In the genomic region with DNA sequence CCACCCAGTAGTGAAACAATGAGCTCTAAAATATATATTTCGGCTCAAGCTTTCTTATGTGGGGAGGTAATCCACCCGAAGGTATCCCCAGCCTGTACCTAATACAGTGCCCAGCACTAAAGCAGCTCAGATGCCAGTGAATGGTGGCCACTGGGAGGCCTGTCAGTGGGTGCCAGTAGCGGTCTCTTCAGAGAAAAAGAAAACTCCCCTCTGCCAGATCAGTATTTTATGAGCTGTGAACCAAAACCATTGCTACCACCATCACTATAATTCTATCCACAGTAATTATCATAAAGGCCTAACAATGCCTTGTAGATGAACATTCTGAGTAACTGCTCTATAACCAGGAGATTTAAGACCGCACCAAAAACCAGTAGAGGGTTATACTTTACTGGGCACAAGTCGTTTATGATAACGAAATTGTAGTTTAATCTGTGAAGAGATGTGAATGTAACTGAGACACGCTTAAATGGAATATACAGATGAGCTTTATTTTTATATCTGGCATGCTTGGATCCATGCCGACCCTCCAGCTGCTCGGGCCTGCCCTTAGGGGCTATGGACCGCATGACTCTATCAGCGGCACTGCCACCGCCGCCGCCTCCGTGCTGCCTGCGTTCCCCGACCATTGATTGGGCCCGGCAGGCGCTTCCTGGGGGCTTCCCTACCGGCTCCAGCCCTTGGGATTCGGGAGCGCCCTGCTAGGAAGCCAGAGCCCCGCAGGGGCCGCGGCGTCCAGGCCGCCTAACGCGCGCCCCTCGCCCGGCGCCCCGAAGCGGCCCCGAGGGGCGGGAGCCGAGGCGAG, we compare ENCODE assay signal across 8 cellular contexts. TPM values are rescaled to one million over a fixed set of nuclear protein-coding genes. Genes with fewer than 3 reads are reported as not detected.
A peak's percentile ranks its signal among the peaks of the same experiment; 100 is the strongest.
DNase-seq lines count a peak whose midpoint lies in the region; ATAC-seq lines count a peak whose summit lies in the region.

No MANE protein-coding gene starts in this region.

- in situ Hi-C loops in SK-MEL-5 (cut with HindIII; ENCODE audit: low pct_unique_long_range_greater_than_20kb, low sequenced_read_pairs) = no loop called here

- peak overlapping the region; percentile 71 for H3K4me3 ChIP-seq in rectal smooth muscle tissue (ENCODE audit: low read length)

- H3K36me3 ChIP-seq in rectal smooth muscle tissue (ENCODE audit: control insufficient read depth, insufficient read depth, low read length) = no peaks in the 10 kb centered on the region

- H3K4me1 ChIP-seq in rectal smooth muscle tissue (ENCODE audit: control insufficient read depth, insufficient read depth, low read length) = peaks cover 16% of the 10 kb centered on the region

- H3K9ac ChIP-seq in rectal smooth muscle tissue (ENCODE audit: low read length) = peak overlapping the region; percentile 84

- DNase-seq in EL (peak; percentile 71), HT-29 (ENCODE audit: low spot score) (peak; percentile 66), SK-MEL-5 (ENCODE audit: low read depth, low spot score) (peak; percentile 45), astrocyte of the hippocampus (ENCODE audit: low read depth, low spot score) (peak; percentile 75), hepatic stellate cell (ENCODE audit: low spot score) (peak; percentile 34), NCI-H1930 (lab: John Stamatoyannopoulos, UW) (no peak)

- H3K27me3 ChIP-seq in rectal smooth muscle tissue (ENCODE audit: control insufficient read depth, insufficient read depth, low read length) = no peaks in the 10 kb centered on the region

- peak; percentile 33 for ATAC-seq in GM21447 (IDR thresholded peaks at IDR 0.05; ENCODE audit: unreplicated experiment)

- peak overlapping the region; percentile 90 for H3K27ac ChIP-seq in rectal smooth muscle tissue (ENCODE audit: low read depth, low read length)

RNA-seq across cellular contexts. Expression of a gene that starts 0.6 kb away (rescaled TPM):
- total RNA-seq in HT-29 (2014; rRNA removed; shearing (Covaris generic)) = 21.2 and 28.0 TPM in 2 replicates
- 26.0 and 30.3 TPM in 2 replicates for total RNA-seq in SK-MEL-5 (2014; rRNA removed; shearing (Covaris generic))
- polyA plus RNA-seq in SK-MEL-5 (2015; cell fraction: cytosol; rRNA removed) = 26.1 and 35.1 TPM in 2 replicates
- 17.2 and 19.8 TPM in 2 replicates for polyA plus RNA-seq in SK-MEL-5 (2015; cell fraction: nucleus; rRNA removed)

Comparison
In these comparisons a context has a peak if more than half of its experiments do, and no peak if none do; other contexts are left out.
1. DNase-seq: peak in EL (single experiment), HT-29 (single experiment), SK-MEL-5 (single experiment), astrocyte of the hippocampus (single experiment) and hepatic stellate cell (single experiment); none in NCI-H1930 (0 of 2).